In genomic region chr4:5267418-5267817, GRCh38 we compare ENCODE assay signal across 23 cellular contexts.
A peak's percentile ranks its signal among the peaks of the same experiment; 100 is the strongest.
DNase-seq lines count a peak whose midpoint lies in the region; ATAC-seq and TF ChIP-seq lines count a peak whose summit lies in the region.
"Had no signal": no experiment of that assay in that cellular context is flagged by ENCODE, and none has a peak within 500 bp of the region (broad histone marks: within the 10 kb centered on the region; RNA-seq: fewer than 3 reads in every experiment).

No MANE protein-coding gene starts in this region.

- no peaks in the 10 kb centered on the region for H3K27me3 ChIP-seq in A673 (replicated peaks; ENCODE audit: insufficient read depth, low read depth, low read length, poor library complexity)
- peaks cover 0 to 5% of the 10 kb centered on the region in 2 experiments for H3K27me3 ChIP-seq in mesenchymal stem cell (ENCODE audit: control insufficient read depth in 1 of 2, insufficient read depth in 1 of 2, low read length in 2 of 2)
- H3K27me3 ChIP-seq in neuronal stem cell (ENCODE audit: control insufficient read depth in 3 of 3, insufficient read depth in 3 of 3, low read depth in 1 of 3, low read length in 3 of 3) = no peaks in the 10 kb centered on the region
- H3K27me3 ChIP-seq: MG63, SJSA1 had no signal

- no peak overlapping the region for H2AFZ ChIP-seq in mesenchymal stem cell (ENCODE audit: low read depth, low read length)
- no peak overlapping the region for H2AFZ ChIP-seq in neuronal stem cell (ENCODE audit: low read length)
- H2AFZ ChIP-seq: GM23338 had no signal

- H3K9me3 ChIP-seq in A673 (ENCODE audit: low read depth, low read length, poor library complexity, severe bottlenecking) (no peaks in the 10 kb centered on the region), mesenchymal stem cell (ENCODE audit: control insufficient read depth, low read length) (no peaks in the 10 kb centered on the region), neuronal stem cell (replicated peaks in 1 of 2; ENCODE audit: control insufficient read depth in 2 of 2, insufficient read depth in 1 of 2, low read depth in 1 of 2, low read length in 2 of 2) (no peaks in the 10 kb centered on the region)
- H3K9me3 ChIP-seq: MG63, SJSA1 had no signal

- H3K27me3 Mint-ChIP-seq in endothelial cell (ENCODE audit: unreplicated experiment) = no peaks in the 10 kb centered on the region
- H3K27me3 Mint-ChIP-seq: IgD-negative memory B cell had no signal

- H3K36me3 Mint-ChIP-seq in endothelial cell (ENCODE audit: low read depth, unreplicated experiment) = no peaks in the 10 kb centered on the region
- H3K36me3 Mint-ChIP-seq: IgD-negative memory B cell had no signal

- H3K27ac ChIP-seq in A673 (ENCODE audit: low read depth, low read length, poor library complexity, severe bottlenecking) (no peak overlapping the region), mesenchymal stem cell (ENCODE audit: low read length, poor library complexity, severe bottlenecking) (no peak overlapping the region), neuronal stem cell (replicated peaks; ENCODE audit: low read length) (no peak overlapping the region)
- H3K27ac ChIP-seq: C4-2B, HL-60, SJSA1 had no signal

- no peak overlapping the region for H3K4me2 ChIP-seq in mesenchymal stem cell (ENCODE audit: low read length, poor library complexity, severe bottlenecking)
- no peak overlapping the region for H3K4me2 ChIP-seq in neuronal stem cell (ENCODE audit: insufficient read depth, low read length, poor library complexity, severe bottlenecking)
- H3K4me2 ChIP-seq: GM23338 had no signal

- H2BK120ac ChIP-seq in mesenchymal stem cell (ENCODE audit: low read depth, low read length) = no peak overlapping the region
- H2BK120ac ChIP-seq in neuronal stem cell (ENCODE audit: low read depth, low read length) = no peak overlapping the region

- H3K4me1 ChIP-seq in A673 (ENCODE audit: insufficient read depth, low read length, poor library complexity, severe bottlenecking) (no peaks in the 10 kb centered on the region), mesenchymal stem cell (ENCODE audit: control insufficient read depth, insufficient read depth, low read depth, low read length) (no peaks in the 10 kb centered on the region), neuronal stem cell (ENCODE audit: control insufficient read depth in 2 of 2, insufficient read depth in 1 of 2, low read depth in 1 of 2, low read length in 2 of 2) (no peaks in the 10 kb centered on the region)
- H3K4me1 ChIP-seq: SJSA1 had no signal

- no TSS peak for BruUV-seq in A673 (replicated peaks; lab: Mats Ljungman, UMichigan)

- H2BK15ac ChIP-seq in mesenchymal stem cell (ENCODE audit: low read depth, poor library complexity, severe bottlenecking) = no peak overlapping the region
- no peak overlapping the region for H2BK15ac ChIP-seq in neuronal stem cell (ENCODE audit: low read length)

- H2BK12ac ChIP-seq in mesenchymal stem cell (ENCODE audit: low read length in 2 of 2) = no peak overlapping the region
- no peak overlapping the region for H2BK12ac ChIP-seq in neuronal stem cell (ENCODE audit: low read length)

- H2AK5ac ChIP-seq in mesenchymal stem cell (ENCODE audit: low read length, severe bottlenecking) (no peak overlapping the region), neuronal stem cell (ENCODE audit: low read depth, low read length) (no peak overlapping the region)

- H3K4me3 ChIP-seq in A673 (ENCODE audit: low read depth, low read length, poor library complexity, severe bottlenecking) (no peak overlapping the region), mesenchymal stem cell (ENCODE audit: insufficient read depth in 1 of 2, low read depth in 1 of 2, low read length in 2 of 2) (peak overlapping the region in 1 of 2 experiments; percentile 61), neuronal stem cell (ENCODE audit: low read length in 2 of 2) (no peak overlapping the region)
- H3K4me3 ChIP-seq: GM23338, MG63, SJSA1 had no signal

- no peak overlapping the region for H3K23ac ChIP-seq in mesenchymal stem cell (ENCODE audit: low read length in 2 of 2)
- no peak overlapping the region for H3K23ac ChIP-seq in neuronal stem cell (ENCODE audit: low read depth, low read length, poor library complexity)

- H4K91ac ChIP-seq in mesenchymal stem cell (ENCODE audit: low read length) = no peak overlapping the region
- no peak overlapping the region for H4K91ac ChIP-seq in neuronal stem cell (ENCODE audit: low read depth, low read length, poor library complexity)

- H3K27ac Mint-ChIP-seq in endothelial cell (ENCODE audit: unreplicated experiment) = no peak overlapping the region
- H3K27ac Mint-ChIP-seq: GM23338, IgD-negative memory B cell had no signal

- H2BK5ac ChIP-seq in mesenchymal stem cell (ENCODE audit: low read depth, low read length, poor library complexity, severe bottlenecking) (no peak overlapping the region), neuronal stem cell (ENCODE audit: low read length) (no peak overlapping the region)

- H3K36me3 ChIP-seq in A673 (ENCODE audit: insufficient read depth, low read length, poor library complexity, severe bottlenecking) = no peaks in the 10 kb centered on the region
- no peaks in the 10 kb centered on the region for H3K36me3 ChIP-seq in mesenchymal stem cell (ENCODE audit: control insufficient read depth in 1 of 2, insufficient read depth in 2 of 2, low read depth in 1 of 2, low read length in 2 of 2)
- no peaks in the 10 kb centered on the region for H3K36me3 ChIP-seq in neuronal stem cell (replicated peaks in 1 of 2; ENCODE audit: control insufficient read depth in 2 of 2, insufficient read depth in 2 of 2, low read length in 2 of 2)
- H3K36me3 ChIP-seq: MG63, SJSA1 had no signal

- no peaks in the 10 kb centered on the region for H3K9me3 Mint-ChIP-seq in endothelial cell (ENCODE audit: unreplicated experiment)
- H3K9me3 Mint-ChIP-seq: GM23338 had no signal

- WGBS in mesenchymal stem cell = 89% methylated on average over 5 of the region's 8 CpGs
- no CpG with 5 or more reads among the region's 8 CpGs for WGBS in neuronal stem cell (ENCODE audit: extremely low coverage in 2 of 2, insufficient read length in 2 of 2, insufficient replicate concordance in 1 of 2), 2 donors

- intact Hi-C loops in A673 (cut with micrococcal nuclease; ENCODE audit: unreplicated experiment) = no loop called here

- no peak for TF ChIP-seq CTCF in A673 (conservative IDR thresholded peaks at IDR 0.05; ENCODE audit: low read depth, low read length)
- no peak for TF ChIP-seq CTCF in endothelial cell (IDR thresholded peaks at IDR 0.05; ENCODE audit: unreplicated experiment)

- H3K18ac ChIP-seq in mesenchymal stem cell (ENCODE audit: low read depth in 1 of 2, low read length in 2 of 2) (no peak overlapping the region), neuronal stem cell (ENCODE audit: low read length) (no peak overlapping the region)

- H3K4me1 Mint-ChIP-seq in endothelial cell (ENCODE audit: unreplicated experiment) = no peaks in the 10 kb centered on the region
- H3K4me1 Mint-ChIP-seq: GM23338, IgD-negative memory B cell had no signal

- H3K4me3 Mint-ChIP-seq in endothelial cell (ENCODE audit: unreplicated experiment) = no peak overlapping the region
- H3K4me3 Mint-ChIP-seq: GM23338, IgD-negative memory B cell had no signal

- peak; percentile 17 for DNase-seq in A673 (ENCODE audit: low spot score)
- peak; percentile 19 for DNase-seq in Daoy (ENCODE audit: low read depth)
- DNase-seq in RPMI7951 (ENCODE audit: low read depth) = peak; percentile 16
- peak; percentile 12 for DNase-seq in mesenchymal stem cell
- DNase-seq in neuronal stem cell (ENCODE audit: low spot score) = no peak
- no peak for DNase-seq in iPS-NIHi7 (ENCODE audit: extremely low spot score)
- DNase-seq in endothelial cell (ENCODE audit: low spot score) = no peak
- DNase-seq: DMS79 treated with DMSO at 0.1 percent for 48 hours, GDM1, HCEC 1CT, Karpas-422, MG63, NCI-H1048, NCI-H1436, NCI-H1930, NCI-H345, NCI-H526 had no signal

- H3K9ac ChIP-seq in mesenchymal stem cell (ENCODE audit: low read length) (peak overlapping the region; percentile 50), neuronal stem cell (ENCODE audit: low read depth, low read length, poor library complexity) (no peak overlapping the region)

- no peak for ATAC-seq in GM18858 (IDR thresholded peaks at IDR 0.05; ENCODE audit: unreplicated experiment)
- ATAC-seq: GM23338 had no signal

- H3K79me1 ChIP-seq in mesenchymal stem cell (replicated peaks; ENCODE audit: low read length, poor library complexity, severe bottlenecking) = peaks cover 2% of the 10 kb centered on the region
- no peaks in the 10 kb centered on the region for H3K79me1 ChIP-seq in neuronal stem cell (ENCODE audit: low read depth, low read length)

- H3K4ac ChIP-seq in mesenchymal stem cell (ENCODE audit: low read depth in 1 of 2, low read length in 2 of 2) = no peak overlapping the region
- no peak overlapping the region for H3K4ac ChIP-seq in neuronal stem cell (ENCODE audit: low read length)

- H3K14ac ChIP-seq in mesenchymal stem cell (ENCODE audit: low read length in 2 of 2) (no peak overlapping the region), neuronal stem cell (ENCODE audit: low read length) (no peak overlapping the region)

- H4K8ac ChIP-seq in mesenchymal stem cell (ENCODE audit: low read length) (no peak overlapping the region), neuronal stem cell (ENCODE audit: low read depth, low read length) (no peak overlapping the region)

- CTCF ChIA-PET in A673 (lab: Charles Lee) = no interaction called here

- POLR2A ChIA-PET in A673 (lab: Charles Lee; ENCODE audit: low non-redundant PET) = no interaction called here

Comparison
In these comparisons a context has a peak if more than half of its experiments do, and no peak if none do; other contexts are left out.
1. DNase-seq: peak in A673 (single experiment), Daoy (single experiment), RPMI7951 (single experiment) and mesenchymal stem cell (single experiment); none in neuronal stem cell (single experiment), iPS-NIHi7 (single experiment) and endothelial cell (single experiment).